In genomic region chr20:50061151-50062005, GRCh38 we compare ENCODE assay signal across 27 cellular contexts.
"Had no signal": no experiment of that assay in that cellular context is flagged by ENCODE, and none has a peak within 500 bp of the region (broad histone marks: within the 10 kb centered on the region; RNA-seq: fewer than 3 reads in every experiment).

No MANE protein-coding gene starts in this region.

- DNase-seq: activated CD4-positive, alpha-beta memory T cell treated with anti-CD3 and anti-CD28 coated beads, Interleukin-2, amount 10 ng/mL, durations not matched to agents 7 days and 5 days; activated CD4-positive, alpha-beta T cell treated with anti-CD3 and anti-CD28 coated beads for 1 hour; activated CD4-positive, alpha-beta T cell treated with anti-CD3 and anti-CD28 coated beads for 48 hours; activated CD4-positive, CD25-positive, alpha-beta regulatory T cell; activated CD8-positive, alpha-beta memory T cell treated with anti-CD3 and anti-CD28 coated beads for 24 hours; activated CD8-positive, alpha-beta memory T cell treated with anti-CD3 and anti-CD28 coated beads, Interleukin-2, amount 10 ng/mL, durations not matched to agents 7 days and 5 days; activated CD8-positive, alpha-beta memory T cell treated with anti-CD3 and anti-CD28 coated beads, Interleukin-2, amount 50 U/mL, for 48 hours; activated effector memory CD4-positive, alpha-beta T cell treated with Interleukin-2 at 50 U/mL for 16 hours; activated naive CD4-positive, alpha-beta T cell treated with anti-CD3 and anti-CD28 coated beads, Interleukin-2, amount 10 ng/mL, durations not matched to agents 7 days and 5 days; activated naive CD8-positive, alpha-beta T cell treated with anti-CD3 and anti-CD28 coated beads, Interleukin-2, amount 50 U/mL, for 24 hours; activated T-cell treated with anti-CD3 and anti-CD28 coated beads, Interleukin-2, amount 50 U/mL, for 48 hours; anterior cingulate cortex; caudate nucleus; NCI-H1092 treated with DMSO at 0.1 percent for 48 hours; NCI-H1417 treated with DMSO at 0.1 percent for 48 hours; NCI-H187 treated with DMSO at 0.1 percent for 48 hours; NCI-H2081 treated with DMSO at 0.1 percent for 48 hours; NCI-H345; NCI-H524 treated with DMSO at 0.1 percent for 48 hours; SHP77; SJCRH30; T1000; WERI-Rb-1 had no signal

- H3K27ac ChIP-seq: KMS-11, SJCRH30, SK-N-MC, WERI-Rb-1 had no signal

- H3K9me3 ChIP-seq: SJCRH30 had no signal

- H3K27me3 ChIP-seq: SJCRH30 had no signal

- H3K4me2 ChIP-seq: KMS-11 had no signal

- FAIRE-seq: bronchial epithelial cell had no signal

- H3K36me3 ChIP-seq: SJCRH30, WERI-Rb-1 had no signal

- H3K9ac ChIP-seq: KMS-11 had no signal

- ATAC-seq: activated CD8-positive, alpha-beta memory T cell treated with anti-CD3 and anti-CD28 coated beads, Interleukin-2, amount 10 ng/mL, durations not matched to agents 7 days and 5 days; activated naive CD8-positive, alpha-beta T cell treated with anti-CD3 and anti-CD28 coated beads, Interleukin-2, amount 50 U/mL, for 24 hours; Panc1 had no signal

- H3K4me3 ChIP-seq: SJCRH30, SK-N-MC had no signal
